In genomic region chr2:186433777-186434432, GRCh38 we compare ENCODE assay signal across 35 cellular contexts.
"Had no signal": no experiment of that assay in that cellular context is flagged by ENCODE, and none has a peak within 500 bp of the region (broad histone marks: within the 10 kb centered on the region; RNA-seq: fewer than 3 reads in every experiment).

No MANE protein-coding gene starts in this region.

- H3K4me2 ChIP-seq: KMS-11 had no signal

- H3K9me3 ChIP-seq: MG63 had no signal

- DNase-seq: Karpas-422, Kasumi-1, MG63, MM.1S, MV-4-11, NCI-H1048, NCI-H1092, NCI-H1092 treated with DMSO at 0.1 percent for 48 hours, NCI-H1105, NCI-H1105 treated with DMSO at 0.1 percent for 48 hours, NCI-H1417, NCI-H1417 treated with DMSO at 0.1 percent for 48 hours, NCI-H1436, NCI-H1436 treated with DMSO at 0.1 percent for 48 hours, NCI-H146, NCI-H1694, NCI-H1694 treated with DMSO at 0.1 percent for 48 hours, NCI-H187, NCI-H187 treated with DMSO at 0.1 percent for 48 hours, NCI-H1930, NCI-H2029, NCI-H2029 treated with DMSO at 0.1 percent for 48 hours, NCI-H2081, NCI-H2081 treated with DMSO at 0.1 percent for 48 hours, NCI-H2107, NCI-H2171, NCI-H2171 treated with DMSO at 0.1 percent for 48 hours, NCI-H2227 treated with DMSO at 0.1 percent for 48 hours, NCI-H226, NCI-H345, NCI-H446, NCI-H446 treated with DMSO at 0.1 percent for 48 hours, NCI-H510A, NCI-H510A treated with DMSO at 0.1 percent for 48 hours had no signal

- H3K9ac ChIP-seq: KMS-11 had no signal

- H3K36me3 ChIP-seq: MG63 had no signal

- H3K27me3 ChIP-seq: MG63 had no signal

- H3K27ac ChIP-seq: KMS-11 had no signal

- H3K4me3 ChIP-seq: MG63 had no signal
